In genomic region chr5:145539201-145539600, GRCh38 we compare ENCODE assay signal across 2 cellular contexts.
TF ChIP-seq lines count a peak whose summit lies in the region.

No MANE protein-coding gene starts in this region.

TF ChIP-seq in Ishikawa, 13 proteins besides CTCF, POLR2A, EP300 and RAD21 (continued from another document):
- TF ChIP-seq REST (IDR thresholded peaks at IDR 0.05; ENCODE audit: low read depth): no peak
- TF ChIP-seq YY1 (IDR thresholded peaks at IDR 0.05; ENCODE audit: low read depth): no peak
- TF ChIP-seq USF1 (IDR thresholded peaks at IDR 0.05): no peak
- TF ChIP-seq CREB1 (IDR thresholded peaks at IDR 0.05; ENCODE audit: low read depth): peak; percentile 37; the same call in 1 of the 2 replicates
- no peak for TF ChIP-seq ZBTB7A (IDR thresholded peaks at IDR 0.05; ENCODE audit: low read depth)
- no peak for TF ChIP-seq EGR1 (IDR thresholded peaks at IDR 0.05)
- no peak for TF ChIP-seq MAX (IDR thresholded peaks at IDR 0.05)
- TF ChIP-seq FOXM1 (IDR thresholded peaks at IDR 0.05; ENCODE audit: borderline replicate concordance, low read depth): no peak

TF ChIP-seq in H1, 55 proteins besides CTCF, POLR2A, EP300 and RAD21 (continued from another document):
- TF ChIP-seq RNF2 (IDR thresholded peaks at IDR 0.05; ENCODE audit: borderline replicate concordance, low read depth, low read length, missing control alignments, poor library complexity, severe bottlenecking) (no peak), EGR1 (IDR thresholded peaks at IDR 0.05; ENCODE audit: borderline replicate concordance, low read depth, low read length) (no peak), CBX8 (IDR thresholded peaks at IDR 0.05; ENCODE audit: borderline replicate concordance, low read depth, low read length) (no peak), SUZ12 (IDR thresholded peaks at IDR 0.05; ENCODE audit: low read length) (no peak), NANOG (IDR thresholded peaks at IDR 0.05; ENCODE audit: insufficient read depth, low read depth, low read length, poor library complexity, severe bottlenecking) (no peak), ASH2L (IDR thresholded peaks at IDR 0.05; ENCODE audit: low read length) (no peak), TBP (IDR thresholded peaks at IDR 0.05; ENCODE audit: low read depth, low read length) (no peak), CREB1 (IDR thresholded peaks at IDR 0.05) (no peak), BACH1 (IDR thresholded peaks at IDR 0.05; ENCODE audit: low read length) (no peak), GABPA (IDR thresholded peaks at IDR 0.05; ENCODE audit: borderline replicate concordance, insufficient read depth, low read length) (no peak), CBX5 (IDR thresholded peaks at IDR 0.05; ENCODE audit: low read depth, low read length) (no peak), SP4 (IDR thresholded peaks at IDR 0.05; ENCODE audit: low read length) (no peak), RFX5 (IDR thresholded peaks at IDR 0.05; ENCODE audit: borderline replicate concordance, low read depth, low read length) (no peak), EZH2 (IDR thresholded peaks at IDR 0.05; ENCODE audit: low read depth, low read length, severe bottlenecking) (no peak)
